In genomic region chr10:2978111-2978510, GRCh38 we compare ENCODE assay signal across 8 cellular contexts.
DNase-seq lines count a peak whose midpoint lies in the region; ATAC-seq and TF ChIP-seq lines count a peak whose summit lies in the region.

No MANE protein-coding gene starts in this region.

- peak; percentile 69 for DNase-seq in AG08395 (ENCODE audit: low spot score)
- peak; percentile 39 for DNase-seq in HuH-7 (ENCODE audit: low spot score)
- peak; percentile 64 for DNase-seq in Panc1 (ENCODE audit: low read depth, low spot score)
- DNase-seq in fibroblast of mammary gland (ENCODE audit: low read depth), result peak; percentile 72
- DNase-seq in renal cortical epithelial cell (ENCODE audit: low read depth), result peak; percentile 80
- no peak for DNase-seq in activated T-cell treated with anti-CD3 and anti-CD28 coated beads for 4 hours

- H3K4me1 ChIP-seq in Panc1 (ENCODE audit: control insufficient read depth, insufficient read depth, low read length), result no peaks in the 10 kb centered on the region

- BruUV-seq in Panc1 (replicated peaks; lab: Mats Ljungman, UMichigan), result no TSS peak

- no peaks in the 10 kb centered on the region for H3K36me3 ChIP-seq in Panc1 (ENCODE audit: control insufficient read depth, insufficient read depth, low read length)

- ATAC-seq in GM18511 (IDR thresholded peaks at IDR 0.05; ENCODE audit: unreplicated experiment), result peak; percentile 59
- ATAC-seq in Panc1, result peak; percentile 75
- ATAC-seq in HG03175 (IDR thresholded peaks at IDR 0.05; ENCODE audit: unreplicated experiment), result no peak

- in situ Hi-C loops in Panc1 (cut with HindIII; ENCODE audit: low pct_unique_long_range_greater_than_20kb, low sequenced_read_pairs), result no loop called here

- CTCF ChIA-PET in Panc1 (lab: Charles Lee), result interaction anchor here (0.6 to 1.2 kb wide), 3 partner anchors 270 to 1868 kb away, joined by 3 to 5 read pairs (median 4); no protein-coding TSS in a partner anchor

- H3K9me3 ChIP-seq in Panc1 (ENCODE audit: control insufficient read depth, insufficient read depth, low read depth, low read length), result no peaks in the 10 kb centered on the region

- POLR2A ChIA-PET in Panc1 (lab: Charles Lee), result no interaction called here

- H3K27me3 ChIP-seq in Panc1 (ENCODE audit: control insufficient read depth, insufficient read depth, low read length), result no peaks in the 10 kb centered on the region

- no peak overlapping the region for H3K27ac ChIP-seq in Panc1 (ENCODE audit: low read length)

- TF ChIP-seq CTCF in Panc1 (IDR thresholded peaks at IDR 0.05), result peak; percentile 55; the same call in 1 of the 2 replicates
- peak; percentile 65 for TF ChIP-seq CTCF in fibroblast of mammary gland (conservative IDR thresholded peaks at IDR 0.05; ENCODE audit: control insufficient read depth, insufficient read depth, low read depth, low read length)

- H3K4me3 ChIP-seq in Panc1 (ENCODE audit: low read depth in 2 of 2, low read length in 2 of 2) (no peak overlapping the region), fibroblast of mammary gland (ENCODE audit: control insufficient read depth, low read depth, low read length) (no peak overlapping the region)

- intact Hi-C loops in Panc1 (cut with micrococcal nuclease; ENCODE audit: unreplicated experiment), result loop anchor here (5.0 kb wide), 1 partner anchor 41 kb away; no protein-coding TSS in a partner anchor
